11 cellular contexts compared by ENCODE assay signal in the genomic region with DNA sequence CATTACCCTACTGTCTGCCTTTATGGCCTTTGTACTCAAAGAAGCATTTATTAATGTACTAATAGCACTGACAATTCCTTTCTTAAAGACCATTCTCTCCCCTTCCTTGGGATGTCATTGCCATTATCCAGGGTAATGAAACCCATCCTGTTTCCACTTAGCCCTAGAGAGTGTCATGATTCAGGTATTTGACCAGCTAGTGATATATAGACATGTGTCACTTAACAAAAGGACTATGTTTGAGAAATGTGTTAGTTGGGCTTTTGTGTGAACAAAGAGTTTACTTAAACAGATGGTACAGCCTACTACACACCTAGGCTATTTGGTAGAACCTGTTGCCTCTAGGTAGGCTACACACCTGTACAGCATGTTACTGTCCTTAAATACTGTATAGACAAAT. TPM values are rescaled to one million over a fixed set of nuclear protein-coding genes. Genes with fewer than 3 reads are reported as not detected.
A peak's percentile ranks its signal among the peaks of the same experiment; 100 is the strongest.
DNase-seq lines count a peak whose midpoint lies in the region; ATAC-seq, FAIRE-seq and TF ChIP-seq lines count a peak whose summit lies in the region.
"Had no signal": no experiment of that assay in that cellular context is flagged by ENCODE, and none has a peak within 500 bp of the region (broad histone marks: within the 10 kb centered on the region; RNA-seq: fewer than 3 reads in every experiment).

No MANE protein-coding gene starts in this region.

- H3K4me1 ChIP-seq in HCT116 (ENCODE audit: control insufficient read depth in 1 of 2, insufficient read depth in 2 of 2, low read length in 2 of 2) (peaks cover 5 to 14% of the 10 kb centered on the region in 2 experiments; a peak in 2 of 4 replicates), keratinocyte (ENCODE audit: control insufficient read depth, extremely low read depth, insufficient read depth, low read length) (peaks cover 7% of the 10 kb centered on the region)

- CTCF ChIA-PET in AG04450 (lab: Charles Lee), result interaction anchor here (2.2 kb wide), 1 partner anchor 180 kb away, joined by 7 read pairs; no protein-coding TSS in a partner anchor
- CTCF ChIA-PET in HCT116 (lab: Charles Lee), result no interaction called here

- no peak for ATAC-seq in HCT116

- FAIRE-seq in keratinocyte (lab: Jason Lieb, UNC), result no peak
- FAIRE-seq: TTC549 had no signal

- no peak for TF ChIP-seq POLR2A in HCT116 (IDR thresholded peaks at IDR 0.05; ENCODE audit: borderline replicate concordance, extremely low read depth, insufficient read depth, insufficient read length)

- RAD21 ChIA-PET in HCT116 (lab: Charles Lee; ENCODE audit: low non-redundant PET in 1 of 2, low total read pairs in 2 of 2, uncharacterized antibody in 2 of 2, unreplicated experiment in 2 of 2), result no interaction called here

- H3K27ac Mint-ChIP-seq in activated naive CD8-positive, alpha-beta T cell, result peak overlapping the region; percentile 18

- dilution Hi-C loops in keratinocyte (cut with MboI; ENCODE audit: extremely low pct_ligation_motif_present, low sequenced_read_pairs), result no loop called here

- no peaks in the 10 kb centered on the region for H3K9me2 ChIP-seq in HCT116 (ENCODE audit: insufficient read depth)

- H3K4me3 Mint-ChIP-seq in activated naive CD8-positive, alpha-beta T cell, result peak overlapping the region; percentile 87

- 0 out of 2 replicates have a peak overlapping the region, but pooled peaks have one; percentile 1 for H3K4me2 ChIP-seq in HCT116 (ENCODE audit: low read length)
- H3K4me2 ChIP-seq in keratinocyte (ENCODE audit: control insufficient read depth, extremely low read depth, insufficient read depth, low read depth, low read length), result peak overlapping the region; percentile 42

- BruUV-seq in HCT116 (replicated peaks; lab: Mats Ljungman, UMichigan), result no TSS peak

- H3K27me3 Mint-ChIP-seq in activated naive CD8-positive, alpha-beta T cell, result no peaks in the 10 kb centered on the region

- no peaks in the 10 kb centered on the region for H3K9me1 ChIP-seq in keratinocyte (ENCODE audit: control insufficient read depth, extremely low read depth, insufficient read depth, low read length)

- intact Hi-C loops in HCT116 (cut with micrococcal nuclease), result loop anchor here (2.0 kb wide), 1 partner anchor 345 kb away; no protein-coding TSS in a partner anchor

- H3K4me1 Mint-ChIP-seq in activated naive CD8-positive, alpha-beta T cell (ENCODE audit: low read depth), result peaks cover 39% of the 10 kb centered on the region

- H3K9me3 ChIP-seq in AG04450 (ENCODE audit: control insufficient read depth, insufficient read depth, low read length) (no peaks in the 10 kb centered on the region), HCT116 (ENCODE audit: control insufficient read depth in 1 of 2, insufficient read depth in 1 of 2, low read depth in 1 of 2, low read length in 2 of 2) (no peaks in the 10 kb centered on the region), keratinocyte (ENCODE audit: control insufficient read depth, low read depth, low read length) (no peaks in the 10 kb centered on the region)

- H3K79me2 ChIP-seq in HCT116 (ENCODE audit: insufficient read depth, low read length), result peaks cover 53% of the 10 kb centered on the region
- peaks cover 51% of the 10 kb centered on the region for H3K79me2 ChIP-seq in keratinocyte (ENCODE audit: control insufficient read depth, insufficient read depth, low read length)

- peak overlapping the region; percentile 44 for H3K4me3 ChIP-seq in AG04450 (ENCODE audit: low read depth, low read length)
- H3K4me3 ChIP-seq in HCT116 (replicated peaks in 1 of 2; ENCODE audit: low read depth in 1 of 2, low read length in 2 of 2), result no peak overlapping the region
- peak overlapping the region in 2 of 3 experiments; percentile 11 for H3K4me3 ChIP-seq in keratinocyte (ENCODE audit: control insufficient read depth in 2 of 3, extremely low read depth in 1 of 3, insufficient read depth in 2 of 3, low read depth in 1 of 3, low read length in 3 of 3)

- DNase-seq in AG04450 (ENCODE audit: low read depth, low spot score) (no peak), HCT116 (ENCODE audit: low read depth, low spot score) (no peak), keratinocyte (ENCODE audit: low read depth, low spot score) (no peak), NCI-H2227 (lab: John Stamatoyannopoulos, UW; ENCODE audit: unreplicated experiment) (no peak), NCI-H1105 treated with DMSO at 0.1 percent for 48 hours (lab: John Stamatoyannopoulos, UW) (no peak), T-helper 9 cell (no peak)
- no peak for DNase-seq in stimulated activated CD8-positive, alpha-beta memory T cell treated with anti-CD3 and anti-CD28 coated beads, Interleukin-4, amount 100 ng/mL, for 48 hours
- DNase-seq: effector CD8-positive, alpha-beta T cell; occipital lobe had no signal

- H3K36me3 Mint-ChIP-seq in activated naive CD8-positive, alpha-beta T cell, result no peaks in the 10 kb centered on the region

- H3K27ac ChIP-seq in AG04450 (ENCODE audit: low read depth, low read length) (no peak overlapping the region), HCT116 (ENCODE audit: low read depth, low read length) (no peak overlapping the region), keratinocyte (ENCODE audit: control insufficient read depth, insufficient read depth, low read length) (no peak overlapping the region)

- no peak overlapping the region for H3K9ac ChIP-seq in HCT116 (ENCODE audit: low read length)
- no peak overlapping the region for H3K9ac ChIP-seq in keratinocyte (ENCODE audit: control insufficient read depth, extremely low read depth, insufficient read depth, low read length)

- H2AFZ ChIP-seq in HCT116 (ENCODE audit: low read depth, low read length, poor library complexity, severe bottlenecking), result no peak overlapping the region
- H2AFZ ChIP-seq in keratinocyte (ENCODE audit: control insufficient read depth, low read length), result no peak overlapping the region

- no peaks in the 10 kb centered on the region for H3K27me3 ChIP-seq in AG04450 (ENCODE audit: control insufficient read depth, insufficient read depth, low read length)
- no peaks in the 10 kb centered on the region for H3K27me3 ChIP-seq in HCT116 (ENCODE audit: insufficient read depth, low read length)
- H3K27me3 ChIP-seq in keratinocyte (ENCODE audit: control insufficient read depth, extremely low read depth, insufficient read depth, low read length), result no peaks in the 10 kb centered on the region

- no peak for TF ChIP-seq RAD21 in HCT116 (IDR thresholded peaks at IDR 0.05; ENCODE audit: low read depth)

- H3K36me3 ChIP-seq in HCT116 (ENCODE audit: control insufficient read depth in 1 of 2, insufficient read depth in 2 of 2, low read length in 2 of 2), result peaks cover 0 to 12% of the 10 kb centered on the region in 2 experiments; a peak in 3 of 4 replicates
- peaks cover 2 to 3% of the 10 kb centered on the region in 2 experiments for H3K36me3 ChIP-seq in keratinocyte (ENCODE audit: control insufficient read depth in 2 of 2, extremely low read depth in 1 of 2, insufficient read depth in 2 of 2, low read length in 2 of 2)

- TF ChIP-seq CTCF in AG04450 (IDR thresholded peaks at IDR 0.05; ENCODE audit: low read depth, low read length), result no peak
- TF ChIP-seq CTCF in HCT116 (IDR thresholded peaks at IDR 0.05 in 2 of 3, conservative IDR thresholded peaks at IDR 0.05 in 1 of 3; ENCODE audit: borderline replicate concordance in 1 of 3, insufficient read depth in 1 of 3, low read depth in 2 of 3, low read length in 2 of 3), result no peak
- no peak for TF ChIP-seq CTCF in keratinocyte (optimal IDR thresholded peaks at IDR 0.05 in 1 of 3, IDR thresholded peaks at IDR 0.05 in 1 of 3, conservative IDR thresholded peaks at IDR 0.05 in 1 of 3; ENCODE audit: extremely low read depth in 1 of 3, insufficient read depth in 2 of 3, low read length in 3 of 3)

- POLR2A ChIA-PET in AG04450 (lab: Yijun Ruan, JAX), result no interaction called here
- POLR2A ChIA-PET in HCT116 (lab: Charles Lee), result no interaction called here

- H4K20me1 ChIP-seq in HCT116 (ENCODE audit: insufficient read depth), result no peaks in the 10 kb centered on the region
- H4K20me1 ChIP-seq in keratinocyte (ENCODE audit: control insufficient read depth, extremely low read depth, insufficient read depth, low read length), result no peaks in the 10 kb centered on the region

- H3K9me3 Mint-ChIP-seq in activated naive CD8-positive, alpha-beta T cell (ENCODE audit: low read depth), result no peaks in the 10 kb centered on the region

TF ChIP-seq in HCT116, 20 proteins besides CTCF, POLR2A, EP300 and RAD21:
- TF ChIP-seq JUND (IDR thresholded peaks at IDR 0.05) (no peak), SRF (IDR thresholded peaks at IDR 0.05; ENCODE audit: low read depth) (no peak), CEBPB (IDR thresholded peaks at IDR 0.05; ENCODE audit: low read depth) (no peak)

RNA-seq across cellular contexts. Expression of a gene that starts 2.0 kb away (rescaled TPM):
- 583 and 610 TPM in 2 replicates for polyA plus RNA-seq in AG04450 (2011; rRNA removed)
- polyA minus RNA-seq in AG04450 (2011; rRNA and poly(A)+ RNA removed), result 182 and 220 TPM in 2 replicates
- 84.6 TPM for total RNA-seq in HCT116 (2021; ENCODE audit: unreplicated experiment)
- polyA plus RNA-seq in HCT116 (2012), result 98.7 and 102 TPM in 2 replicates
- polyA plus RNA-seq in keratinocyte, result 269 to 609 TPM (median 533 TPM) in 3 replicates
- polyA plus RNA-seq in keratinocyte (2011; ENCODE audit: low read depth), result 132 TPM
- polyA plus RNA-seq in keratinocyte (2011; cell fraction: cytosol; rRNA removed), result 497 and 993 TPM in 2 replicates
- 200 and 224 TPM in 2 replicates for polyA plus RNA-seq in keratinocyte (2011; cell fraction: nucleus; rRNA removed)
- polyA plus RNA-seq in keratinocyte (2012; ENCODE audit: low replicate concordance), result 295 and 529 TPM in 2 replicates
- polyA minus RNA-seq in keratinocyte, result 125 to 378 TPM (median 270 TPM) in 3 replicates
- 153 TPM for polyA minus RNA-seq in keratinocyte (2011; cell fraction: cytosol; rRNA and poly(A)+ RNA removed)
- 37.5 and 58.0 TPM in 2 replicates for polyA minus RNA-seq in keratinocyte (2011; cell fraction: nucleus; rRNA and poly(A)+ RNA removed)

RNA-seq across cellular contexts. Expression of a gene that starts 26.4 kb away (rescaled TPM):
- polyA plus RNA-seq in AG04450 (2011; rRNA removed) (83.5 and 88.2 TPM in 2 replicates), keratinocyte (89.8 to 111 TPM (median 102 TPM) in 3 replicates)
- 45.7 and 50.0 TPM in 2 replicates for polyA minus RNA-seq in AG04450 (2011; rRNA and poly(A)+ RNA removed)
- total RNA-seq in HCT116 (2021; ENCODE audit: unreplicated experiment), result 58.3 TPM
- 76.8 and 85.2 TPM in 2 replicates for polyA plus RNA-seq in HCT116 (2012)
- polyA plus RNA-seq in keratinocyte (2011; ENCODE audit: low read depth), result 79.6 TPM
- 92.1 and 108 TPM in 2 replicates for polyA plus RNA-seq in keratinocyte (2011; cell fraction: cytosol; rRNA removed)
- polyA plus RNA-seq in keratinocyte (2011; cell fraction: nucleus; rRNA removed), result 40.1 and 47.0 TPM in 2 replicates
- 71.7 and 90.1 TPM in 2 replicates for polyA plus RNA-seq in keratinocyte (2012; ENCODE audit: low replicate concordance)
- polyA minus RNA-seq in keratinocyte, result 19.7 to 55.3 TPM (median 50.3 TPM) in 3 replicates
- polyA minus RNA-seq in keratinocyte (2011; cell fraction: cytosol; rRNA and poly(A)+ RNA removed), result 13.2 TPM
- polyA minus RNA-seq in keratinocyte (2011; cell fraction: nucleus; rRNA and poly(A)+ RNA removed), result 7.3 and 8.3 TPM in 2 replicates

Comparison
In these comparisons a context has a peak if more than half of its experiments do, and no peak if none do; other contexts are left out.
1. H3K4me3 ChIP-seq: peak in AG04450 (single experiment) and keratinocyte (2 of 3); none in HCT116 (0 of 2).